Comparison of ENCODE assay signal across 1 cellular context in genomic region chr11:114159802-114160588, GRCh38.
TF ChIP-seq lines count a peak whose summit lies in the region.

No MANE protein-coding gene starts in this region.

TF ChIP-seq in K562, 482 proteins besides CTCF, POLR2A, EP300 and RAD21 (continued from another document):
- TF ChIP-seq ARID4B (CRISPR knock-in tag; IDR thresholded peaks at IDR 0.05): no peak
- TF ChIP-seq SP1 (CRISPR knock-in tag; IDR thresholded peaks at IDR 0.05): peak; percentile 67
- peak; percentile 53 for TF ChIP-seq RBBP5 (IDR thresholded peaks at IDR 0.05; ENCODE audit: borderline replicate concordance, insufficient read depth, low read length, poor library complexity, severe bottlenecking)
- peak; percentile 82 to 88; a peak in 3 of 4 replicates for TF ChIP-seq FOXA3 (CRISPR knock-in tag; conservative IDR thresholded peaks at IDR 0.05 in 1 of 2, IDR thresholded peaks at IDR 0.05 in 1 of 2)
